ENCODE assay signal across 12 cellular contexts in genomic region chr3:172125053-172125452, GRCh38.
DNase-seq lines count a peak whose midpoint lies in the region; ATAC-seq, FAIRE-seq and TF ChIP-seq lines count a peak whose summit lies in the region.
"Had no signal": no experiment of that assay in that cellular context is flagged by ENCODE, and none has a peak within 500 bp of the region (broad histone marks: within the 10 kb centered on the region; RNA-seq: fewer than 3 reads in every experiment).

No MANE protein-coding gene starts in this region.

- CTCF ChIA-PET in HepG2 (lab: Yijun Ruan, JAX; ENCODE audit: low intra/inter-chr PET ratio, low total read pairs) = no interaction called here

- H3K4me2 ChIP-seq in HepG2 (ENCODE audit: low read depth, low read length) (peak overlapping the region; percentile 19; the same call in 1 of the 2 replicates), neural progenitor cell (no peak overlapping the region)

- no peak for TF ChIP-seq CTCF in HepG2 (CRISPR knock-in tag; IDR thresholded peaks at IDR 0.05)
- peak in 1 of 4 donors; percentile 7 for TF ChIP-seq CTCF in right lobe of liver (IDR thresholded peaks at IDR 0.05)
- TF ChIP-seq CTCF in epithelial cell of proximal tubule (conservative IDR thresholded peaks at IDR 0.05; ENCODE audit: low read depth, low read length) = peak; percentile 34
- no peak for TF ChIP-seq CTCF in neural progenitor cell (IDR thresholded peaks at IDR 0.05)

- no peak overlapping the region for H3K4me3 ChIP-seq in HepG2 (replicated peaks in 1 of 3; ENCODE audit: insufficient read depth in 1 of 3, low read depth in 2 of 3, low read length in 3 of 3)
- H3K4me3 ChIP-seq in right lobe of liver = no peak overlapping the region
- no peak overlapping the region for H3K4me3 ChIP-seq in epithelial cell of proximal tubule (ENCODE audit: low read depth, low read length)
- no peak overlapping the region for H3K4me3 ChIP-seq in neural progenitor cell

- H4K20me1 ChIP-seq in HepG2 (ENCODE audit: insufficient read depth, low read length) = peaks cover 79% of the 10 kb centered on the region
- H4K20me1 ChIP-seq in neural progenitor cell (ENCODE audit: low read depth) = peaks cover 14% of the 10 kb centered on the region

- peak overlapping the region; percentile 96 for H3K27ac ChIP-seq in HepG2 (ENCODE audit: extremely low read length, insufficient read depth, low read length)
- H3K27ac ChIP-seq in right lobe of liver = peak overlapping the region in 1 of 3 donors; percentile 91
- no peak overlapping the region for H3K27ac ChIP-seq in neural progenitor cell
- H3K27ac ChIP-seq: VCaP had no signal

- no peak for TF ChIP-seq EP300 in HepG2 (IDR thresholded peaks at IDR 0.05; ENCODE audit: low read depth in 2 of 2, low read length in 2 of 2)
- no peak for TF ChIP-seq EP300 in HepG2 (CRISPR knock-in tag; IDR thresholded peaks at IDR 0.05; ENCODE audit: borderline replicate concordance)

- intact Hi-C loops in HepG2 (cut with micrococcal nuclease; ENCODE audit: unreplicated experiment) (no loop called here), right lobe of liver (cut with DNase I) (no loop called here), sciatic nerve (cut with DNase I) (loop anchor here (10.0 kb wide), 1 partner anchor 880 kb away; no protein-coding TSS in a partner anchor)

- no peak for FAIRE-seq in HepG2 (lab: Jason Lieb, UNC)

- H3K9ac ChIP-seq in HepG2 (ENCODE audit: insufficient read depth, low read depth, low read length) (no peak overlapping the region), neural progenitor cell (no peak overlapping the region)

- no peaks in the 10 kb centered on the region for H3K27me3 ChIP-seq in HepG2 (ENCODE audit: control insufficient read depth in 1 of 2, insufficient read depth in 2 of 2, low read length in 2 of 2)
- H3K27me3 ChIP-seq in right lobe of liver = no peaks in the 10 kb centered on the region
- no peaks in the 10 kb centered on the region for H3K27me3 ChIP-seq in neural progenitor cell

- BruUV-seq in HepG2 (replicated peaks; lab: Mats Ljungman, UMichigan) = no TSS peak

- POLR2A ChIA-PET in HepG2 (lab: Yijun Ruan, JAX) = interaction anchor here (1.1 kb wide), 1 partner anchor 22 kb away, joined by 3 read pairs; no protein-coding TSS in a partner anchor

- H3K4me1 ChIP-seq in HepG2 (ENCODE audit: insufficient read depth, low read length) = peaks cover 100% of the 10 kb centered on the region
- H3K4me1 ChIP-seq in right lobe of liver = peaks cover 0 to 42% (median 16%) of the 10 kb centered on the region in 4 donors
- peaks cover 11% of the 10 kb centered on the region for H3K4me1 ChIP-seq in neural progenitor cell

- no peak for DNase-seq in HepG2 (ENCODE audit: low spot score)
- no peak for DNase-seq in right lobe of liver
- DNase-seq in epithelial cell of proximal tubule (ENCODE audit: low read depth) = no peak
- no peak for DNase-seq in neural progenitor cell (ENCODE audit: low spot score)
- no peak for DNase-seq in sciatic nerve (ENCODE audit: low spot score)
- DNase-seq in activated naive CD8-positive, alpha-beta T cell treated with anti-CD3 and anti-CD28 coated beads, Interleukin-2, amount 50 U/mL, for 24 hours = no peak
- DNase-seq in NCI-H510A (lab: John Stamatoyannopoulos, UW) = no peak
- DNase-seq: activated T-cell treated with anti-CD3 and anti-CD28 coated beads, Interleukin-2, amount 50 U/mL, for 4 hours; right cardiac atrium; RPMI8226 had no signal

- no peak for TF ChIP-seq RAD21 in HepG2 (CRISPR knock-in tag; IDR thresholded peaks at IDR 0.05)

- no peaks in the 10 kb centered on the region for H3K9me3 ChIP-seq in HepG2 (ENCODE audit: low read length)
- H3K9me3 ChIP-seq in right lobe of liver = no peaks in the 10 kb centered on the region
- H3K9me3 ChIP-seq in neural progenitor cell (ENCODE audit: low read depth) = no peaks in the 10 kb centered on the region

- ATAC-seq in HepG2 = no peak; the same call in 1 of the 3 replicates
- no peak for ATAC-seq in right lobe of liver
- ATAC-seq in sciatic nerve = no peak
- ATAC-seq in activated naive CD8-positive, alpha-beta T cell treated with anti-CD3 and anti-CD28 coated beads, Interleukin-2, amount 50 U/mL, for 24 hours = no peak
- ATAC-seq in HG02623 (IDR thresholded peaks at IDR 0.05; ENCODE audit: unreplicated experiment) = no peak
- ATAC-seq: activated T-cell treated with anti-CD3 and anti-CD28 coated beads, Interleukin-2, amount 50 U/mL, for 4 hours had no signal

- H3F3A ChIP-seq in neural progenitor cell (ENCODE audit: low read depth) = no peaks in the 10 kb centered on the region

- peaks cover 48% of the 10 kb centered on the region for H3K4me1 Mint-ChIP-seq in neural progenitor cell
- H3K4me1 Mint-ChIP-seq in activated naive CD8-positive, alpha-beta T cell treated with anti-CD3 and anti-CD28 coated beads, Interleukin-2, amount 50 U/mL, for 24 hours = peaks cover 30% of the 10 kb centered on the region

- peaks cover 7% of the 10 kb centered on the region for H3K9me3 Mint-ChIP-seq in neural progenitor cell
- H3K9me3 Mint-ChIP-seq in activated naive CD8-positive, alpha-beta T cell treated with anti-CD3 and anti-CD28 coated beads, Interleukin-2, amount 50 U/mL, for 24 hours = no peaks in the 10 kb centered on the region
- H3K9me3 Mint-ChIP-seq: activated T-cell treated with anti-CD3 and anti-CD28 coated beads, Interleukin-2, amount 50 U/mL, for 4 hours had no signal

- no peak overlapping the region for H2AFZ ChIP-seq in HepG2 (ENCODE audit: low read length)
- H2AFZ ChIP-seq in neural progenitor cell (replicated peaks) = no peak overlapping the region

- peak overlapping the region; percentile 48 for H3K27ac Mint-ChIP-seq in neural progenitor cell
- H3K27ac Mint-ChIP-seq in activated naive CD8-positive, alpha-beta T cell treated with anti-CD3 and anti-CD28 coated beads, Interleukin-2, amount 50 U/mL, for 24 hours = no peak overlapping the region

- 97% methylated on average over 6 of the region's 6 CpGs for WGBS in HepG2 (ENCODE audit: low lambda C conversion rate)
- WGBS in right lobe of liver (ENCODE audit: insufficient coverage, low coverage, low lambda C conversion rate, missing lambda C conversion rate) = 87% methylated on average over 6 of the region's 6 CpGs

- peaks cover 98% of the 10 kb centered on the region for H3K79me2 ChIP-seq in HepG2 (ENCODE audit: insufficient read depth, low read length)
- peaks cover 51% of the 10 kb centered on the region for H3K79me2 ChIP-seq in neural progenitor cell (ENCODE audit: low read depth)

- peaks cover 53% of the 10 kb centered on the region for H3K36me3 Mint-ChIP-seq in neural progenitor cell
- peaks cover 18% of the 10 kb centered on the region for H3K36me3 Mint-ChIP-seq in activated naive CD8-positive, alpha-beta T cell treated with anti-CD3 and anti-CD28 coated beads, Interleukin-2, amount 50 U/mL, for 24 hours (ENCODE audit: low read depth)

- in situ Hi-C loops in HepG2 (cut with HindIII; ENCODE audit: extremely low pct_ligation_motif_present, low pct_unique_long_range_greater_than_20kb) = no loop called here

- H3K36me3 ChIP-seq in HepG2 (replicated peaks in 1 of 2; ENCODE audit: control insufficient read depth in 1 of 2, insufficient read depth in 2 of 2, low read length in 2 of 2) (peaks cover 10 to 57% of the 10 kb centered on the region in 2 experiments), right lobe of liver (peaks cover 0 to 3% (median 0%) of the 10 kb centered on the region in 4 donors), neural progenitor cell (no peaks in the 10 kb centered on the region)

- peaks cover 5% of the 10 kb centered on the region for H3K27me3 Mint-ChIP-seq in neural progenitor cell (ENCODE audit: insufficient read depth, low read depth)
- no peaks in the 10 kb centered on the region for H3K27me3 Mint-ChIP-seq in activated naive CD8-positive, alpha-beta T cell treated with anti-CD3 and anti-CD28 coated beads, Interleukin-2, amount 50 U/mL, for 24 hours

- no peak overlapping the region for H3K4me3 Mint-ChIP-seq in neural progenitor cell
- no peak overlapping the region for H3K4me3 Mint-ChIP-seq in activated naive CD8-positive, alpha-beta T cell treated with anti-CD3 and anti-CD28 coated beads, Interleukin-2, amount 50 U/mL, for 24 hours
- H3K4me3 Mint-ChIP-seq: activated T-cell treated with anti-CD3 and anti-CD28 coated beads, Interleukin-2, amount 50 U/mL, for 4 hours had no signal

- TF ChIP-seq POLR2A in HepG2 (IDR thresholded peaks at IDR 0.05; ENCODE audit: insufficient read depth in 1 of 2, low read depth in 2 of 2, low read length in 2 of 2) = no peak
- TF ChIP-seq POLR2A in right lobe of liver (IDR thresholded peaks at IDR 0.05) = no peak

TF ChIP-seq in HepG2, 621 proteins besides CTCF, POLR2A, EP300 and RAD21 (continues in another document):
- TF ChIP-seq, protein P1, sequence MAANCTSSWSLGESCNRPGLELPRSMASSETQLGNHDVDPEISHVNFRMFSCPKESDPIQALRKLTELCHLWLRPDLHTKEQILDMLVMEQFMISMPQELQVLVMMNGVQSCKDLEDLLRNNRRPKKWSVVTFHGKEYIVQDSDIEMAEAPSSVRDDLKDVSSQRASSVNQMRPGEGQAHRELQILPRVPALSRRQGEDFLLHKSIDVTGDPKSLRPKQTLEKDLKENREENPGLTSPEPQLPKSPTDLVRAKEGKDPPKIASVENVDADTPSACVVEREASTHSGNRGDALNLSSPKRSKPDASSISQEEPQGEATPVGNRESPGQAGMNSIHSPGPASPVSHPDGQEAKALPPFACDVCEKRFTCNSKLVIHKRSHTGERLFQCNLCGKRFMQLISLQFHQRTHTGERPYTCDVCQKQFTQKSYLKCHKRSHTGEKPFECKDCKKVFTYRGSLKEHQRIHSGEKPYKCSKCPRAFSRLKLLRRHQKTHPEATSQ (CRISPR knock-in tag; IDR thresholded peaks at IDR 0.05; ENCODE audit: borderline replicate concordance) = 0 out of 2 replicates have a peak, but pooled peaks have one; percentile 24
- TF ChIP-seq ZNF574 (CRISPR knock-in tag; IDR thresholded peaks at IDR 0.05) = 0 out of 2 replicates have a peak, but pooled peaks have one; percentile 14
